In genomic region chr2:55164534-55165104, GRCh38 we compare ENCODE assay signal across 2 cellular contexts.
TF ChIP-seq lines count a peak whose summit lies in the region.

No MANE protein-coding gene starts in this region.

TF ChIP-seq in WTC11, 78 proteins besides CTCF, POLR2A, EP300 and RAD21 (continues in another document):
- TF ChIP-seq ZNF425 (CRISPR knock-in tag; conservative IDR thresholded peaks at IDR 0.05) (no peak), E2F5 (CRISPR knock-in tag; IDR thresholded peaks at IDR 0.05) (no peak), NR3C1 (CRISPR knock-in tag; conservative IDR thresholded peaks at IDR 0.05; ENCODE audit: low read depth) (no peak), HMGXB4 (CRISPR knock-in tag; IDR thresholded peaks at IDR 0.05) (no peak), ZNF281 (CRISPR knock-in tag; IDR thresholded peaks at IDR 0.05) (no peak), JUN (CRISPR knock-in tag; IDR thresholded peaks at IDR 0.05) (no peak), AR (CRISPR knock-in tag; IDR thresholded peaks at IDR 0.05) (no peak), ZNF121 (CRISPR knock-in tag; IDR thresholded peaks at IDR 0.05) (no peak)

TF ChIP-seq in HepG2, 621 proteins besides CTCF, POLR2A, EP300 and RAD21 (continued from another document):
- TF ChIP-seq ZHX2 (IDR thresholded peaks at IDR 0.05; ENCODE audit: low read depth) (no peak), ZHX2 (CRISPR knock-in tag; IDR thresholded peaks at IDR 0.05; ENCODE audit: borderline replicate concordance) (no peak), ZNF367 (CRISPR knock-in tag; IDR thresholded peaks at IDR 0.05; ENCODE audit: borderline replicate concordance) (no peak), MLLT10 (CRISPR knock-in tag; IDR thresholded peaks at IDR 0.05) (no peak), NFYB (CRISPR knock-in tag; IDR thresholded peaks at IDR 0.05) (no peak), ZNF326 (CRISPR knock-in tag; IDR thresholded peaks at IDR 0.05; ENCODE audit: borderline replicate concordance) (no peak), BORCS8-MEF2B (CRISPR knock-in tag; IDR thresholded peaks at IDR 0.05) (no peak), ZNF20 (CRISPR knock-in tag; IDR thresholded peaks at IDR 0.05) (no peak), MAX (IDR thresholded peaks at IDR 0.05) (no peak), MATR3 (CRISPR knock-in tag; IDR thresholded peaks at IDR 0.05) (no peak), ZBTB3 (CRISPR knock-in tag; IDR thresholded peaks at IDR 0.05; ENCODE audit: borderline replicate concordance, low read depth) (no peak), GATAD1 (CRISPR knock-in tag; IDR thresholded peaks at IDR 0.05) (no peak), TFAP4 (IDR thresholded peaks at IDR 0.05; ENCODE audit: borderline replicate concordance, low read depth) (no peak), GABPB1 (CRISPR knock-in tag; IDR thresholded peaks at IDR 0.05) (no peak), ARNT2 (CRISPR knock-in tag; IDR thresholded peaks at IDR 0.05; ENCODE audit: low read depth) (no peak), DNMT1 (CRISPR knock-in tag; IDR thresholded peaks at IDR 0.05) (no peak)
TF ChIP-seq in HepG2: peak in this region for 0.
